ENCODE assay signal across 24 cellular contexts in genomic region chr5:149044453-149045117, GRCh38. TPM values are rescaled to one million over a fixed set of nuclear protein-coding genes. Genes with fewer than 3 reads are reported as not detected.
"Had no signal": no experiment of that assay in that cellular context is flagged by ENCODE, and none has a peak within 500 bp of the region (broad histone marks: within the 10 kb centered on the region; RNA-seq: fewer than 3 reads in every experiment).

No MANE protein-coding gene starts in this region.

- ATAC-seq: activated CD4-positive, alpha-beta T cell treated with anti-CD3 and anti-CD28 coated beads for 36 hours; activated T-cell treated with anti-CD3 and anti-CD28 coated beads, Interleukin-2, amount 50 U/mL, for 4 hours; esophagus mucosa; gastroesophageal sphincter; left cardiac atrium; mucosa of descending colon; stimulated activated memory B cell treated with anti-CD40 and anti-IgM and Interleukin-4, amounts not matched to agents 10 μg/mL and 1 μg/mL and 100 μg/mL, for 72 hours; upper lobe of right lung had no signal

- DNase-seq: activated B cell treated with CpG ODN at 0.5 μM for 24 hours; activated CD4-positive, alpha-beta T cell treated with anti-CD3 and anti-CD28 coated beads for 36 hours; activated CD4-positive, alpha-beta T cell treated with anti-CD3 and anti-CD28 coated beads, Interleukin-2, amount 50 U/mL, for 4 hours; activated CD8-positive, alpha-beta memory T cell treated with anti-CD3 and anti-CD28 coated beads for 24 hours; activated CD8-positive, alpha-beta memory T cell treated with anti-CD3 and anti-CD28 coated beads, Interleukin-2, amount 50 U/mL, for 4 hours; activated naive CD4-positive, alpha-beta T cell treated with Interleukin-2 at 50 U/mL for 16 hours; activated naive CD8-positive, alpha-beta T cell treated with anti-CD3 and anti-CD28 coated beads for 36 hours; activated T-cell treated with anti-CD3 and anti-CD28 coated beads, Interleukin-2, amount 50 U/mL, for 4 hours; cerebellar nuclear complex; cortex of kidney; effector memory CD4-positive, alpha-beta T cell; head of caudate nucleus; hypothalamus; left cardiac atrium; mesendoderm; mucosa of descending colon; retina; sigmoid colon; stimulated activated CD4-positive, alpha-beta T cell treated with anti-CD3 and anti-CD28 coated beads, Interleukin-15, amount 100 ng/mL, for 24 hours; T1000; upper lobe of right lung had no signal

RNA-seq across cellular contexts. Expression of gene SH3TC2, which starts 18.3 kb away (rescaled TPM):
- total RNA-seq: activated B cell treated with CpG ODN at 0.5 μM for 24 hours; activated CD4-positive, alpha-beta T cell treated with anti-CD3 and anti-CD28 coated beads for 36 hours; activated naive CD8-positive, alpha-beta T cell treated with anti-CD3 and anti-CD28 coated beads for 36 hours; activated T-cell treated with anti-CD3 and anti-CD28 coated beads, Interleukin-2, amount 50 U/mL, for 4 hours had no signal
